20 cellular contexts compared by ENCODE assay signal in genomic region chr3:39981547-39982184, GRCh38.
"Had no signal": no experiment of that assay in that cellular context is flagged by ENCODE, and none has a peak within 500 bp of the region (broad histone marks: within the 10 kb centered on the region; RNA-seq: fewer than 3 reads in every experiment).

No MANE protein-coding gene starts in this region.

- H3K27ac Mint-ChIP-seq: activated CD4-positive, alpha-beta T cell treated with anti-CD3 and anti-CD28 coated beads, Interleukin-2, amount 10 ng/mL, durations not matched to agents 7 days and 5 days; neural progenitor cell; T-helper 1 cell treated with Interleukin-12 subunit alpha and Interleukin-12 subunit beta and Interleukin-4 antibody, amounts not matched to agents 30 μg/mL and 1 μg/mL, for 36 hours had no signal

- H3K27me3 Mint-ChIP-seq: activated CD4-positive, alpha-beta T cell treated with anti-CD3 and anti-CD28 coated beads, Interleukin-2, amount 10 ng/mL, durations not matched to agents 7 days and 5 days had no signal

- H3K27ac ChIP-seq: ascending aorta, epithelial cell of prostate, gastroesophageal sphincter, heart right ventricle, neural progenitor cell, prostate gland, right atrium auricular region, tibial artery had no signal

- ATAC-seq: activated CD4-positive, CD25-positive, alpha-beta regulatory T cell treated with anti-CD3 and anti-CD28 coated beads, Interleukin-2, amount 50 U/mL, for 24 hours; activated T-cell treated with anti-CD3 and anti-CD28 coated beads, Interleukin-2, amount 50 U/mL, for 4 hours; gastroesophageal sphincter; heart right ventricle; left ventricle myocardium superior had no signal

- H3K4me3 ChIP-seq: ascending aorta, gastroesophageal sphincter, heart right ventricle, neural progenitor cell, prostate gland, right atrium auricular region, tibial artery had no signal

- H3K9ac ChIP-seq: neural progenitor cell had no signal

- H3K9me3 Mint-ChIP-seq: activated CD4-positive, alpha-beta T cell treated with anti-CD3 and anti-CD28 coated beads, Interleukin-2, amount 10 ng/mL, durations not matched to agents 7 days and 5 days; activated T-cell treated with anti-CD3 and anti-CD28 coated beads, Interleukin-2, amount 50 U/mL, for 4 hours; T-helper 1 cell treated with Interleukin-12 subunit alpha and Interleukin-12 subunit beta and Interleukin-4 antibody, amounts not matched to agents 30 μg/mL and 1 μg/mL, for 36 hours had no signal

- H3K36me3 ChIP-seq: ascending aorta, gastroesophageal sphincter, heart right ventricle, neural progenitor cell, prostate gland, right atrium auricular region, tibial artery had no signal

- H3K4me1 ChIP-seq: ascending aorta, gastroesophageal sphincter, neural progenitor cell, prostate gland, right atrium auricular region had no signal

- H3K9me3 ChIP-seq: ascending aorta, gastroesophageal sphincter, prostate gland, tibial artery had no signal

- H3K4me1 Mint-ChIP-seq: activated CD4-positive, alpha-beta T cell treated with anti-CD3 and anti-CD28 coated beads, Interleukin-2, amount 10 ng/mL, durations not matched to agents 7 days and 5 days; neural progenitor cell had no signal

- H3K4me2 ChIP-seq: neural progenitor cell had no signal

- H2AFZ ChIP-seq: neural progenitor cell had no signal

- DNase-seq: activated CD4-positive, alpha-beta T cell treated with anti-CD3 and anti-CD28 coated beads, Interleukin-2, amount 10 ng/mL, durations not matched to agents 7 days and 5 days; activated CD8-positive, alpha-beta memory T cell treated with anti-CD3 and anti-CD28 coated beads, Interleukin-2, amount 50 U/mL, for 4 hours; activated effector memory CD4-positive, alpha-beta T cell treated with anti-CD3 and anti-CD28 coated beads, Interleukin-2, amount 50 U/mL, for 16 hours; activated naive CD4-positive, alpha-beta T cell treated with anti-CD3 and anti-CD28 coated beads, Interleukin-2, amount 50 U/mL, for 16 hours; activated T-cell treated with anti-CD3 and anti-CD28 coated beads, Interleukin-2, amount 50 U/mL, for 4 hours; heart right ventricle; left ventricle myocardium superior; stimulated activated CD4-positive, alpha-beta T cell treated with anti-CD3 and anti-CD28 coated beads, Interleukin-12 subunit alpha, Interleukin-12 subunit beta, amount 100 ng/mL, for 4 hours; stimulated activated CD4-positive, alpha-beta T cell treated with anti-CD3 and anti-CD28 coated beads, Interleukin-1b, Interleukin-23, amount 100 ng/mL, for 48 hours; stimulated activated CD8-positive, alpha-beta memory T cell treated with anti-CD3 and anti-CD28 coated beads, Interleukin-4, amount 100 ng/mL, for 48 hours; stimulated activated naive CD4-positive, alpha-beta T cell; tibial artery had no signal

- H3K27me3 ChIP-seq: ascending aorta, gastroesophageal sphincter, heart right ventricle, neural progenitor cell, right atrium auricular region, tibial artery had no signal

- H3K4me3 Mint-ChIP-seq: activated CD4-positive, alpha-beta T cell treated with anti-CD3 and anti-CD28 coated beads, Interleukin-2, amount 10 ng/mL, durations not matched to agents 7 days and 5 days; activated T-cell treated with anti-CD3 and anti-CD28 coated beads, Interleukin-2, amount 50 U/mL, for 4 hours; neural progenitor cell; T-helper 1 cell treated with Interleukin-12 subunit alpha and Interleukin-12 subunit beta and Interleukin-4 antibody, amounts not matched to agents 30 μg/mL and 1 μg/mL, for 36 hours had no signal
